8 cellular contexts compared by ENCODE assay signal in the genomic region with DNA sequence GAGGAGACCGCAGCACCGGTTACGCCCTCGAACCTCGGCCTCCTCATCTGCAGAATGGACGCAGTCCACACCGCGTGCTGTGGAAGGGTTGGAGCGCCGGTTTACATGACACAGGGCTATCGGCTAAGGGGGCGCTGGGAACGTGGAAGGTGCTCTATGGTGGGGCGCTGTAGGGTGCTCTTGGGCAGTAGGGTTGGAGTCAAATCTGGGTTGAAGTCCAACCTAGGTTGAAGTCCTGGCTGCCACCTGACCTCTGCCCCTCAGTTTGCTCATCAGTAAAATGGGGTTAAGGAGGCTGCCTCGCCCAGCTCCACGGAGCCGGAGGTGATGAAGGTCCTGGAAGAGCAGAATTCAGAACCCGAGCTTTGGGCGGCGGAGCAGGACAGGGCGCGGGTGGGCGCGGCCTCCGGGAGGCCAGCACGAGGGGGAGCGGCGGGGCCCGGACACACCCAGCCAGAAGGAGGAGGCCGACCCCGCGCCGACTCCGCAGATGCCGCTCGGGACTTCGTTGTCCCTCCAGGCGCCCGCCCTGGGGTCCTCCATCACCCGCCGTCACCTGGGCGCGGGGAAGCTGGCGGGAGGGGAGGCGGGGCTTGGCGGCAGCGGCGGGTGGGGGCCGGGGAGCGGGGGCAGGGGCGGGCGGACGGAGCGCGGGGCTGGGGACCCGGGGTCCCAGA. TPM values are rescaled to one million over a fixed set of nuclear protein-coding genes. Genes with fewer than 3 reads are reported as not detected.
DNase-seq lines count a peak whose midpoint lies in the region; ATAC-seq and TF ChIP-seq lines count a peak whose summit lies in the region.
"Had no signal": no experiment of that assay in that cellular context is flagged by ENCODE, and none has a peak within 500 bp of the region (broad histone marks: within the 10 kb centered on the region; RNA-seq: fewer than 3 reads in every experiment).

No MANE protein-coding gene starts in this region.

- WGBS in endodermal cell (ENCODE audit: insufficient coverage in 1 of 2, insufficient read length in 1 of 2), 2 experiments, result 31 to 73% methylated on average over 17 to 44 of the region's 56 CpGs
- WGBS in psoas muscle, 3 donors, result 20 to 34% (median 23%) methylated on average over 26 to 56 of the region's 56 CpGs

- H3K9ac ChIP-seq in endodermal cell (ENCODE audit: extremely low read depth, low read length, poor library complexity, severe bottlenecking), result no peak overlapping the region
- H3K9ac ChIP-seq: KMS-11 had no signal

- intact Hi-C loops in psoas muscle (cut with DNase I), result no loop called here

- H3K9me3 ChIP-seq in endodermal cell (ENCODE audit: control insufficient read depth, low read length), result no peaks in the 10 kb centered on the region
- no peaks in the 10 kb centered on the region for H3K9me3 ChIP-seq in psoas muscle

- ATAC-seq in psoas muscle (no peak), GM18519 (IDR thresholded peaks at IDR 0.05; ENCODE audit: low FRiP score, unreplicated experiment) (no peak)

- H3K4me3 ChIP-seq in GM06990 (replicated peaks; ENCODE audit: low read depth, low read length), result peak overlapping the region; percentile 14
- H3K4me3 ChIP-seq in endodermal cell (ENCODE audit: low read length), result no peak overlapping the region
- H3K4me3 ChIP-seq in psoas muscle, result peak overlapping the region; percentile 52

- H3K4me1 ChIP-seq in endodermal cell (ENCODE audit: control insufficient read depth, insufficient read depth, low read length), result no peaks in the 10 kb centered on the region
- no peaks in the 10 kb centered on the region for H3K4me1 ChIP-seq in psoas muscle

- H3K9me3 Mint-ChIP-seq in endodermal cell, result peaks cover 2% of the 10 kb centered on the region

- H3K27me3 Mint-ChIP-seq in endodermal cell (ENCODE audit: insufficient read depth), result peaks cover 49% of the 10 kb centered on the region

- H3K27me3 ChIP-seq in GM06990 (replicated peaks; ENCODE audit: control insufficient read depth, insufficient read depth, low read length) (no peaks in the 10 kb centered on the region; the same call in 1 of the 2 replicates), endodermal cell (ENCODE audit: control insufficient read depth, insufficient read depth, low read length, poor library complexity, severe bottlenecking) (peaks cover 20% of the 10 kb centered on the region), psoas muscle (ENCODE audit: insufficient read depth in 3 of 3, low read length in 2 of 3) (peaks cover 0 to 23% (median 16%) of the 10 kb centered on the region in 3 donors)

- H3K36me3 ChIP-seq in GM06990 (ENCODE audit: control insufficient read depth, insufficient read depth, low read length) (no peaks in the 10 kb centered on the region), endodermal cell (ENCODE audit: control insufficient read depth, insufficient read depth, low read length) (no peaks in the 10 kb centered on the region), psoas muscle (ENCODE audit: insufficient read depth in 1 of 2, low read depth in 1 of 2) (no peaks in the 10 kb centered on the region)

- TF ChIP-seq CTCF in GM06990 (IDR thresholded peaks at IDR 0.05; ENCODE audit: insufficient read depth, low read length, poor library complexity, severe bottlenecking) (no peak), endodermal cell (conservative IDR thresholded peaks at IDR 0.05) (no peak), psoas muscle (IDR thresholded peaks at IDR 0.05) (no peak)

- no peaks in the 10 kb centered on the region for H3K36me3 Mint-ChIP-seq in endodermal cell (ENCODE audit: low read depth)

- DNase-seq in GM06990 (ENCODE audit: extremely low read depth, insufficient read length), result no peak
- peak; percentile 20 for DNase-seq in NCI-H345 treated with DMSO at 0.1 percent for 48 hours (lab: John Stamatoyannopoulos, UW; ENCODE audit: unreplicated experiment)
- DNase-seq in endodermal cell, result peak; percentile 85
- DNase-seq in psoas muscle, result no peak
- DNase-seq in NCI-H510A treated with DMSO at 0.1 percent for 48 hours (lab: John Stamatoyannopoulos, UW), result no peak
- DNase-seq in NCI-H446 (lab: John Stamatoyannopoulos, UW), result no peak

- H3K4me1 Mint-ChIP-seq in endodermal cell, result peaks cover 3% of the 10 kb centered on the region

- H3K27ac ChIP-seq in endodermal cell (ENCODE audit: low read depth, low read length) (no peak overlapping the region), psoas muscle (no peak overlapping the region)
- H3K27ac ChIP-seq: KMS-11 had no signal

- no peak overlapping the region for H3K27ac Mint-ChIP-seq in endodermal cell

- peak overlapping the region; percentile 55 for H3K4me3 Mint-ChIP-seq in endodermal cell

RNA-seq across cellular contexts. Expression of gene GAREM2, which starts 0.6 kb away (rescaled TPM):
- total RNA-seq in endodermal cell, result 1 to 10 TPM; 6.0 to 8.1 TPM
- 31.1 TPM for polyA plus RNA-seq in endodermal cell (2013, experiment 1 of 2)
- 25.1 TPM for polyA plus RNA-seq in endodermal cell (2013, experiment 2 of 2)
- total RNA-seq in psoas muscle, result 1 to 10 TPM; 1.2 to 5.5 (median 2.5) TPM
- polyA plus RNA-seq in psoas muscle, result 1 to 10 TPM in 1 of 3 donors, under 1 TPM in 2; 0.39 to 1.4 (median 0.51) TPM

Comparison
In these comparisons a context has a peak if more than half of its experiments do, and no peak if none do; other contexts are left out.
1. DNase-seq: peak in NCI-H345 treated with DMSO at 0.1 percent for 48 hours (single experiment) and endodermal cell (single experiment); none in GM06990 (single experiment), psoas muscle (0 of 2), NCI-H510A treated with DMSO at 0.1 percent for 48 hours (single experiment) and NCI-H446 (0 of 2).